14 cellular contexts compared by ENCODE assay signal in the genomic region with DNA sequence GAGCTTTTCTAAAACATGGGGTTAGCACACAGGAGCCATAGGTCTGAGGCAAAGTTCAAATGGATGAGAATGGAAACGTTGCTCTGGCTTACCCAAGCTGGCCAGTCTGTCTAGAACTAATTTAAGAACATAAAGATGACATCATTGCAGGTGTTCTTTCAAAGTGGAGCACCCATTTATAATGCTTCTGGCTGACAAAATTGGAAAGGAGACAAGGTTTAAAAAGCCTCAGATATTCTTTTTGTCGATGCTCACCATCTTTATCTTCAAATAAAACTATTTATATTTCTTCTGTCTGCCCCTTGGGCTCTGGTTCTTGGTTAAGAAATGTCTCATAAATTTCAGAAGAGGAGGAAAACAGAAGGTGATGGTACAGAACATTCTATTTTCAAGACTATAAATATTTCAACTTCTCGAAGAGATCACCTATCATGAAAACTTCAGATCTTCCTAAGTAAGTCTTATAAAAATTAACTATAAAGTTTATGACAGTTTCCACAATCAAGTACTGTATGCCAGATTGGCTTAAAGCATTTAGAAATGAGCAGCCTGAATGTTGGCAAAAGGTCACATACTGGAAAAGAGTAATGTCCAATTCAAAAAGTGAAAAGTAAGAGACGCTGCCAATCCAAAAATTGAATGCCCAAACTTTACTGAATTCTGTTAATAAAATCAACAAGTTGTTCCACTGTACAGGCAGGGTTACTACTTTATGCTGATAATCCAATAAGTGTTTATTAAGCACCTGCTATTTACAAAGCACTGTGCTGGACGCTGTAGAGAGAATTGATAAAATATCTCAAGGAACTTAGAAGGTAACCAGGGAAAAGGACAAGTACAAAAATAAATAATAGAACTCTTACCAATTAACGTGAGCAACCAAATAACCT.
DNase-seq lines count a peak whose midpoint lies in the region; ATAC-seq and TF ChIP-seq lines count a peak whose summit lies in the region.
"Had no signal": no experiment of that assay in that cellular context is flagged by ENCODE, and none has a peak within 500 bp of the region (broad histone marks: within the 10 kb centered on the region; RNA-seq: fewer than 3 reads in every experiment).

No MANE protein-coding gene starts in this region.

- no peaks in the 10 kb centered on the region for H3K79me2 ChIP-seq in PC-3 (ENCODE audit: low read length)

- peak overlapping the region; percentile 23 for H3K4me2 ChIP-seq in PC-3 (ENCODE audit: low read length)

- DNase-seq in DMS53 (lab: John Stamatoyannopoulos, UW) (peak; percentile 77), NCI-H1092 treated with DMSO at 0.1 percent for 48 hours (lab: John Stamatoyannopoulos, UW) (peak; percentile 65), PC-3 (no peak), lower lobe of right lung (no peak), iPS-NIHi7 (ENCODE audit: extremely low spot score) (no peak), activated gamma-delta T cell treated with Interleukin-2 at 50 U/mL for 16 hours (no peak), A172 (ENCODE audit: low spot score) (no peak), nucleus accumbens (lab: John Stamatoyannopoulos, UW) (no peak)
- DNase-seq: AML-193; caudate nucleus; endodermal cell; naive thymus-derived CD8-positive, alpha-beta T cell; stimulated activated CD4-positive, alpha-beta T cell treated with anti-CD3 and anti-CD28 coated beads, Interleukin-4, amount 100 ng/mL, for 1 hour; upper lobe of right lung had no signal

- H3K9me2 ChIP-seq in PC-3 (replicated peaks; ENCODE audit: low read length) = no peaks in the 10 kb centered on the region

- peak; percentile 10; the same call in 1 of the 2 replicates for ATAC-seq in PC-3
- ATAC-seq in lower lobe of right lung = peak; percentile 76 to 82
- ATAC-seq: naive thymus-derived CD8-positive, alpha-beta T cell had no signal

- POLR2A ChIA-PET in PC-3 (lab: Charles Lee; ENCODE audit: unreplicated experiment) = no interaction called here

- no peak overlapping the region for H3K9ac ChIP-seq in PC-3 (ENCODE audit: low read length)

- H3K4me1 ChIP-seq in PC-3 (ENCODE audit: insufficient read depth, low read length) (peaks cover 23% of the 10 kb centered on the region), lower lobe of right lung (peaks cover 3% of the 10 kb centered on the region)
- H3K4me1 ChIP-seq: upper lobe of right lung had no signal

- CTCF ChIA-PET in PC-3 (lab: Charles Lee) = interaction anchor here (0.8 kb wide), 1 partner anchor 92 kb away, joined by 3 read pairs; the partner anchor contains the start of gene ETS2

- intact Hi-C loops in PC-3 (cut with micrococcal nuclease) = loop anchor here (5.0 kb wide), 1 partner anchor 75 kb away; no protein-coding TSS in a partner anchor
- intact Hi-C loops in lower lobe of right lung (cut with DNase I) = no loop called here

- H3K9me3 ChIP-seq in PC-3 (ENCODE audit: low read length) (no peaks in the 10 kb centered on the region), lower lobe of right lung (no peaks in the 10 kb centered on the region)
- H3K9me3 ChIP-seq: upper lobe of right lung had no signal

- TSS peak; percentile 53 for BruUV-seq in PC-3 (replicated peaks; lab: Mats Ljungman, UMichigan)

- no peaks in the 10 kb centered on the region for H3K27me3 ChIP-seq in PC-3 (ENCODE audit: low read length)
- H3K27me3 ChIP-seq in lower lobe of right lung (ENCODE audit: low read depth) = no peaks in the 10 kb centered on the region
- H3K27me3 ChIP-seq: upper lobe of right lung had no signal

- H3K27ac ChIP-seq in PC-3 (ENCODE audit: low read length) = no peak overlapping the region
- no peak overlapping the region for H3K27ac ChIP-seq in lower lobe of right lung
- H3K27ac ChIP-seq: upper lobe of right lung had no signal

- H3K36me3 ChIP-seq in PC-3 (ENCODE audit: low read depth, low read length) (no peaks in the 10 kb centered on the region), lower lobe of right lung (no peaks in the 10 kb centered on the region)
- H3K36me3 ChIP-seq: upper lobe of right lung had no signal

- H2AFZ ChIP-seq in PC-3 (ENCODE audit: low read length) = no peak overlapping the region

- no peak overlapping the region for H3K4me3 ChIP-seq in PC-3 (ENCODE audit: low read length)
- H3K4me3 ChIP-seq in lower lobe of right lung = no peak overlapping the region
- H3K4me3 ChIP-seq: upper lobe of right lung had no signal

- TF ChIP-seq CTCF in PC-3 (conservative IDR thresholded peaks at IDR 0.05; ENCODE audit: low read depth, low read length) (no peak), lower lobe of right lung (IDR thresholded peaks at IDR 0.05) (no peak)

- no peaks in the 10 kb centered on the region for H4K20me1 ChIP-seq in PC-3 (ENCODE audit: low read length)

- H3F3A ChIP-seq in PC-3 (ENCODE audit: low read length, unreplicated experiment) = no peaks in the 10 kb centered on the region

Comparison
In these comparisons a context has a peak if more than half of its experiments do, and no peak if none do; other contexts are left out.
1. DNase-seq: peak in DMS53 (single experiment) and NCI-H1092 treated with DMSO at 0.1 percent for 48 hours (single experiment); none in PC-3 (single experiment), lower lobe of right lung (single experiment), iPS-NIHi7 (single experiment), activated gamma-delta T cell treated with Interleukin-2 at 50 U/mL for 16 hours (single experiment), A172 (single experiment) and nucleus accumbens (0 of 56).